Comparison of ENCODE assay signal across 10 cellular contexts in genomic region chr5:82597437-82597836, GRCh38.
DNase-seq lines count a peak whose midpoint lies in the region; ATAC-seq and TF ChIP-seq lines count a peak whose summit lies in the region.
"Had no signal": no experiment of that assay in that cellular context is flagged by ENCODE, and none has a peak within 500 bp of the region (broad histone marks: within the 10 kb centered on the region; RNA-seq: fewer than 3 reads in every experiment).

No MANE protein-coding gene starts in this region.

- POLR2A ChIA-PET in HEK293T (lab: Yijun Ruan, JAX): no interaction called here
- POLR2A ChIA-PET in WTC11 (lab: Charles Lee): no interaction called here
- POLR2A ChIA-PET in naive thymus-derived CD4-positive, alpha-beta T cell (lab: Charles Lee): no interaction called here

- CTCF ChIA-PET in HEK293T (lab: Yijun Ruan, JAX) (interaction anchor here (0.6 to 0.7 kb wide), 3 partner anchors 64 to 209 kb away, joined by 3 read pairs; no protein-coding TSS in a partner anchor), WTC11 (lab: Charles Lee) (interaction anchor here (1.1 kb wide), 1 partner anchor 233 kb away, joined by 3 read pairs; no protein-coding TSS in a partner anchor)
- CTCF ChIA-PET in naive thymus-derived CD4-positive, alpha-beta T cell (lab: Charles Lee): no interaction called here

- H3K36me3 Mint-ChIP-seq in WTC11: no peaks in the 10 kb centered on the region
- H3K36me3 Mint-ChIP-seq in naive thymus-derived CD4-positive, alpha-beta T cell: no peaks in the 10 kb centered on the region
- H3K36me3 Mint-ChIP-seq: mesothelial cell of epicardium had no signal

- no peak overlapping the region for H3K4me3 ChIP-seq in naive thymus-derived CD4-positive, alpha-beta T cell (ENCODE audit: low read length)

- peaks cover 36% of the 10 kb centered on the region for H3K4me1 Mint-ChIP-seq in WTC11
- no peaks in the 10 kb centered on the region for H3K4me1 Mint-ChIP-seq in naive thymus-derived CD4-positive, alpha-beta T cell

- peak; percentile 39; the same call in 1 of the 2 replicates for TF ChIP-seq CTCF in WTC11 (IDR thresholded peaks at IDR 0.05)

- H3K27me3 ChIP-seq in naive thymus-derived CD4-positive, alpha-beta T cell (ENCODE audit: control insufficient read depth in 2 of 2, insufficient read depth in 2 of 2, low read length in 2 of 2): no peaks in the 10 kb centered on the region

- peak; percentile 95 for ATAC-seq in WTC11
- ATAC-seq in naive thymus-derived CD4-positive, alpha-beta T cell: no peak

- DNase-seq in ELR (ENCODE audit: low read depth): peak; percentile 3
- peak; percentile 23 for DNase-seq in HEK293T (ENCODE audit: extremely low spot score)
- DNase-seq in WTC11 (ENCODE audit: low spot score): peak; percentile 23
- DNase-seq in islet precursor cell: peak; percentile 54
- no peak for DNase-seq in naive thymus-derived CD4-positive, alpha-beta T cell
- DNase-seq in occipital lobe (lab: John Stamatoyannopoulos, UW): no peak
- DNase-seq in activated naive CD4-positive, alpha-beta T cell (lab: John Stamatoyannopoulos, UW): no peak
- DNase-seq in HPDE6-E6E7 (ENCODE audit: extremely low spot score): no peak
- DNase-seq: hippocampal formation had no signal

- H3K9me3 Mint-ChIP-seq in WTC11: peaks cover 4% of the 10 kb centered on the region; the same call in 1 of the 2 replicates
- no peaks in the 10 kb centered on the region for H3K9me3 Mint-ChIP-seq in naive thymus-derived CD4-positive, alpha-beta T cell

- intact Hi-C loops in naive thymus-derived CD4-positive, alpha-beta T cell (cut with micrococcal nuclease): no loop called here

- no peak overlapping the region for H3K4me3 Mint-ChIP-seq in WTC11
- H3K4me3 Mint-ChIP-seq in naive thymus-derived CD4-positive, alpha-beta T cell: no peak overlapping the region
- H3K4me3 Mint-ChIP-seq: mesothelial cell of epicardium had no signal

- H3K27me3 Mint-ChIP-seq in WTC11 (ENCODE audit: low read depth): no peaks in the 10 kb centered on the region
- H3K27me3 Mint-ChIP-seq in naive thymus-derived CD4-positive, alpha-beta T cell: peaks cover 21 to 25% (median 23%) of the 10 kb centered on the region in 5 donors

- no peak overlapping the region for H3K27ac Mint-ChIP-seq in WTC11
- no peak overlapping the region for H3K27ac Mint-ChIP-seq in naive thymus-derived CD4-positive, alpha-beta T cell
- H3K27ac Mint-ChIP-seq: mesothelial cell of epicardium had no signal

- no peaks in the 10 kb centered on the region for H3K9me3 ChIP-seq in naive thymus-derived CD4-positive, alpha-beta T cell (ENCODE audit: control insufficient read depth in 2 of 3, low read length in 3 of 3)

- no peaks in the 10 kb centered on the region for H3K36me3 ChIP-seq in naive thymus-derived CD4-positive, alpha-beta T cell (ENCODE audit: control insufficient read depth in 2 of 3, insufficient read depth in 3 of 3, low read length in 3 of 3)

- no peak overlapping the region for H3K27ac ChIP-seq in naive thymus-derived CD4-positive, alpha-beta T cell (ENCODE audit: low read depth, low read length)

- H3K4me1 ChIP-seq in naive thymus-derived CD4-positive, alpha-beta T cell (ENCODE audit: control insufficient read depth in 2 of 2, insufficient read depth in 2 of 2, low read length in 2 of 2): no peaks in the 10 kb centered on the region

TF ChIP-seq in HEK293T, 16 proteins besides CTCF, POLR2A, EP300 and RAD21:
- TF ChIP-seq FOXA1 (IDR thresholded peaks at IDR 0.05) (no peak), ZNF384 (IDR thresholded peaks at IDR 0.05) (no peak), SUZ12 (IDR thresholded peaks at IDR 0.05) (no peak), FOXK2 (IDR thresholded peaks at IDR 0.05) (no peak), BHLHE40 (IDR thresholded peaks at IDR 0.05; ENCODE audit: borderline replicate concordance) (no peak)

TF ChIP-seq in WTC11, 78 proteins besides CTCF, POLR2A, EP300 and RAD21:
- TF ChIP-seq NFYB (CRISPR knock-in tag; conservative IDR thresholded peaks at IDR 0.05; ENCODE audit: low read depth) (no peak), STAT6 (CRISPR knock-in tag; conservative IDR thresholded peaks at IDR 0.05; ENCODE audit: low read depth) (no peak), ZSCAN18 (CRISPR knock-in tag; IDR thresholded peaks at IDR 0.05) (no peak), FOXJ3 (CRISPR knock-in tag; IDR thresholded peaks at IDR 0.05; ENCODE audit: borderline replicate concordance) (no peak), RORB (CRISPR knock-in tag; IDR thresholded peaks at IDR 0.05) (no peak)

Comparison
In these comparisons a context has a peak if more than half of its experiments do, and no peak if none do; other contexts are left out.
1. DNase-seq: peak in ELR (single experiment), HEK293T (single experiment), WTC11 (single experiment) and islet precursor cell (single experiment); none in naive thymus-derived CD4-positive, alpha-beta T cell (0 of 9), occipital lobe (single experiment), activated naive CD4-positive, alpha-beta T cell (0 of 4) and HPDE6-E6E7 (single experiment).